21 cellular contexts compared by ENCODE assay signal in the genomic region with DNA sequence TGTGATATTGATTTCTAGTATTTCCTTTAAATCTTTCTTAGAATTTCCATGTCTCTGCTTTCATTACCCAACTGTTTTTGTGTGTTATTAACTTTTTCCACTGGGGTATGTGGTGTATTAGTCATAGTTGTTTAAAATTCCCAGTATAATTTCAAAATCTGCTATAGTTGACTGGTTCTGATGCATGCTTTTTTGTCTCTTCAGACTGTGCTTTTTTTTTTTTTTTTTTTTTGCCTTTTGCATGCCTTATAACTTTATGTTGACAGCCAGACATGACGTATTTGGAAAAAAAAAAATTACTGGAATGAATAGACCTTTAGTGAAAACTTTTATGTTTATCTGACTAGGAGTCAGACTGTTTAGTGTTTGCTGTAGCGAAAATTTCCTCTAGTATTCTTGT.
"Had no signal": no experiment of that assay in that cellular context is flagged by ENCODE, and none has a peak within 500 bp of the region (broad histone marks: within the 10 kb centered on the region; RNA-seq: fewer than 3 reads in every experiment).

No MANE protein-coding gene starts in this region.

- H3K36me3 ChIP-seq: adrenal gland, colonic mucosa, tibial nerve, uterus had no signal

- H3K27me3 ChIP-seq: adrenal gland, colonic mucosa, tibial nerve, uterus had no signal

- ATAC-seq: activated naive CD4-positive, alpha-beta T cell treated with anti-CD3 and anti-CD28 coated beads, Interleukin-2, amount 50 U/mL, for 72 hours; foreskin keratinocyte had no signal

- H3K27ac Mint-ChIP-seq: activated naive CD4-positive, alpha-beta T cell treated with anti-CD3 and anti-CD28 coated beads, Interleukin-2, amount 50 U/mL, for 72 hours; activated T-helper 1 cell treated with anti-CD3 and anti-CD28 coated beads, Interleukin-12 subunit alpha, Interleukin-12 subunit beta, Interleukin-2, Interleukin-4 antibody, amounts not matched to agents 30 ng/mL and 10 ng/mL and 1 ng/mL, durations not matched to agents 14 hours and 24 hours and 36 hours; mesothelial cell of epicardium; stimulated activated naive CD8-positive, alpha-beta T cell treated with anti-CD3 and anti-CD28 coated beads, Interleukin-15, Interleukin-2, amounts not matched to agents 100 ng/mL and 50 ng/mL, for 24 hours had no signal

- H3K27me3 Mint-ChIP-seq: stimulated activated naive CD8-positive, alpha-beta T cell treated with anti-CD3 and anti-CD28 coated beads, Interleukin-15, Interleukin-2, amounts not matched to agents 100 ng/mL and 50 ng/mL, for 24 hours had no signal

- H3K9me3 ChIP-seq: adrenal gland, colonic mucosa, uterus had no signal

- H3K4me3 ChIP-seq: adrenal gland, colonic mucosa, lung, skin epidermis, tibial nerve, uterus had no signal

- DNase-seq: activated CD4-positive, alpha-beta T cell treated with anti-CD3 and anti-CD28 coated beads, Interleukin-2, amount 50 U/mL, for 48 hours; activated gamma-delta T cell treated with Interleukin-2 at 50 U/mL for 16 hours; activated T-cell treated with anti-CD3 and anti-CD28 coated beads for 4 hours; adrenal gland; caudate nucleus; colonic mucosa; foreskin keratinocyte; glutamatergic neuron; hippocampal formation; islet precursor cell; occipital lobe; stimulated activated CD4-positive, alpha-beta T cell treated with anti-CD3 and anti-CD28 coated beads, Interleukin-2, amount 100 ng/mL, for 48 hours; uterus had no signal

- H3K4me1 ChIP-seq: colonic mucosa, uterus had no signal

- H3K4me3 Mint-ChIP-seq: activated T-helper 1 cell treated with anti-CD3 and anti-CD28 coated beads, Interleukin-12 subunit alpha, Interleukin-12 subunit beta, Interleukin-2, Interleukin-4 antibody, amounts not matched to agents 30 ng/mL and 10 ng/mL and 1 ng/mL, durations not matched to agents 14 hours and 24 hours and 36 hours; mesothelial cell of epicardium; nephron; stimulated activated naive CD8-positive, alpha-beta T cell treated with anti-CD3 and anti-CD28 coated beads, Interleukin-15, Interleukin-2, amounts not matched to agents 100 ng/mL and 50 ng/mL, for 24 hours had no signal

- H3K27ac ChIP-seq: adrenal gland, colonic mucosa, foreskin keratinocyte, skin epidermis, tibial nerve, uterus had no signal
